9 cellular contexts compared by ENCODE assay signal in genomic region chr19:41859213-41859617, GRCh38. TPM values are rescaled to one million over a fixed set of nuclear protein-coding genes. Genes with fewer than 3 reads are reported as not detected.
A peak's percentile ranks its signal among the peaks of the same experiment; 100 is the strongest.
DNase-seq lines count a peak whose midpoint lies in the region; ATAC-seq and TF ChIP-seq lines count a peak whose summit lies in the region.
"Had no signal": no experiment of that assay in that cellular context is flagged by ENCODE, and none has a peak within 500 bp of the region (broad histone marks: within the 10 kb centered on the region; RNA-seq: fewer than 3 reads in every experiment).

No MANE protein-coding gene starts in this region.

- peaks cover 35% of the 10 kb centered on the region for H3K36me3 ChIP-seq in brain microvascular endothelial cell (replicated peaks)
- H3K36me3 ChIP-seq in mucosa of descending colon (ENCODE audit: low read depth), result peaks cover 2% of the 10 kb centered on the region

- no peak for DNase-seq in stimulated activated naive CD8-positive, alpha-beta T cell treated with anti-CD3 and anti-CD28 coated beads, Interleukin-15, Interleukin-2, amounts not matched to agents 100 U/mL and 50 U/mL, for 24 hours
- DNase-seq in brain microvascular endothelial cell, result no peak
- DNase-seq in mucosa of descending colon, result no peak
- DNase-seq in NCI-H1694 (lab: John Stamatoyannopoulos, UW), result no peak
- DNase-seq in HK-2 (ENCODE audit: unreplicated experiment), result no peak

- H3K4me1 Mint-ChIP-seq in stimulated activated naive CD8-positive, alpha-beta T cell treated with anti-CD3 and anti-CD28 coated beads, Interleukin-15, Interleukin-2, amounts not matched to agents 100 ng/mL and 50 ng/mL, for 24 hours (ENCODE audit: low read depth), result peaks cover 36% of the 10 kb centered on the region

- no peaks in the 10 kb centered on the region for H3K27me3 ChIP-seq in brain microvascular endothelial cell (replicated peaks)

- peak overlapping the region; percentile 93 for H3K4me3 Mint-ChIP-seq in stimulated activated naive CD8-positive, alpha-beta T cell treated with anti-CD3 and anti-CD28 coated beads, Interleukin-15, Interleukin-2, amounts not matched to agents 100 ng/mL and 50 ng/mL, for 24 hours

- TF ChIP-seq CTCF in brain microvascular endothelial cell (IDR thresholded peaks at IDR 0.05; ENCODE audit: low read depth, low read length, missing control alignments) (no peak), mucosa of descending colon (IDR thresholded peaks at IDR 0.05) (no peak)

- no peaks in the 10 kb centered on the region for H3K9me3 ChIP-seq in mucosa of descending colon

- no peaks in the 10 kb centered on the region for H3K9me3 Mint-ChIP-seq in stimulated activated naive CD8-positive, alpha-beta T cell treated with anti-CD3 and anti-CD28 coated beads, Interleukin-15, Interleukin-2, amounts not matched to agents 100 ng/mL and 50 ng/mL, for 24 hours

- peak overlapping the region; percentile 98 for H3K27ac Mint-ChIP-seq in stimulated activated naive CD8-positive, alpha-beta T cell treated with anti-CD3 and anti-CD28 coated beads, Interleukin-15, Interleukin-2, amounts not matched to agents 100 ng/mL and 50 ng/mL, for 24 hours

- peaks cover 39% of the 10 kb centered on the region for H3K36me3 Mint-ChIP-seq in stimulated activated naive CD8-positive, alpha-beta T cell treated with anti-CD3 and anti-CD28 coated beads, Interleukin-15, Interleukin-2, amounts not matched to agents 100 ng/mL and 50 ng/mL, for 24 hours (ENCODE audit: low read depth)

- no peak overlapping the region for H3K27ac ChIP-seq in brain microvascular endothelial cell

- intact Hi-C loops in mucosa of descending colon (cut with DNase I, micrococcal nuclease), result no loop called here

- peaks cover 26% of the 10 kb centered on the region for H3K4me1 ChIP-seq in mucosa of descending colon (ENCODE audit: low read depth)

- in situ Hi-C loops in brain microvascular endothelial cell (cut with HindIII; ENCODE audit: low pct_ligation_motif_present, low sequenced_read_pairs), result no loop called here

- H3K4me3 ChIP-seq in brain microvascular endothelial cell (ENCODE audit: low read depth, low read length) (peak overlapping the region; percentile 47), mucosa of descending colon (peak overlapping the region; percentile 97)

- no peaks in the 10 kb centered on the region for H3K27me3 Mint-ChIP-seq in stimulated activated naive CD8-positive, alpha-beta T cell treated with anti-CD3 and anti-CD28 coated beads, Interleukin-15, Interleukin-2, amounts not matched to agents 100 ng/mL and 50 ng/mL, for 24 hours

- ATAC-seq in stimulated activated naive CD8-positive, alpha-beta T cell treated with anti-CD3 and anti-CD28 coated beads, Interleukin-15, Interleukin-2, amounts not matched to agents 100 U/mL and 50 U/mL, for 24 hours, result no peak
- ATAC-seq in mucosa of descending colon, result no peak
- ATAC-seq in HG03095 (IDR thresholded peaks at IDR 0.05; ENCODE audit: unreplicated experiment), result no peak
- ATAC-seq in HG02884 (IDR thresholded peaks at IDR 0.05; ENCODE audit: unreplicated experiment), result no peak

RNA-seq across cellular contexts. Expression of gene RPS19, which starts 0.8 kb away (rescaled TPM):
- 1,000 to 10,000 TPM; 1,251 to 1,696 (median 1,572) TPM for total RNA-seq in mucosa of descending colon

RNA-seq across cellular contexts. Expression of gene DMRTC2, which starts 14.4 kb away (rescaled TPM):
- not detected for total RNA-seq in mucosa of descending colon
- total RNA-seq: M059J had no signal

RNA-seq across cellular contexts. Expression of gene LYPD4, which starts 14.7 kb away (rescaled TPM):
- total RNA-seq in mucosa of descending colon, result not detected
- total RNA-seq: M059J had no signal

RNA-seq across cellular contexts. Expression of gene CD79A, which starts 17.9 kb away (rescaled TPM):
- total RNA-seq in mucosa of descending colon, result 1 to 10 TPM; 2.7 to 7.3 (median 3.9) TPM

RNA-seq across cellular contexts. Expression of gene ARHGEF1, which starts 23.8 kb away (rescaled TPM):
- 100 to 1,000 TPM in 1 of 3 donors, 10 to 100 TPM in 2; 84.9 to 125 (median 92.3) TPM for total RNA-seq in mucosa of descending colon
